In genomic region chr13:61563645-61564044, GRCh38 we compare ENCODE assay signal across 29 cellular contexts.
"Had no signal": no experiment of that assay in that cellular context is flagged by ENCODE, and none has a peak within 500 bp of the region (broad histone marks: within the 10 kb centered on the region; RNA-seq: fewer than 3 reads in every experiment).

No MANE protein-coding gene starts in this region.

- H3K4me1 ChIP-seq: esophagus muscularis mucosa, foreskin keratinocyte, gastrocnemius medialis had no signal

- ATAC-seq: activated CD4-positive, CD25-positive, alpha-beta regulatory T cell treated with anti-CD3 and anti-CD28 coated beads, Interleukin-2, amount 50 U/mL, for 24 hours; activated CD8-positive, alpha-beta T cell treated with anti-CD3 and anti-CD28 coated beads for 36 hours; activated T-cell treated with anti-CD3 and anti-CD28 coated beads, Interleukin-2, amount 50 U/mL, for 4 hours; activated T-helper 17 cell treated with anti-CD3 and anti-CD28 coated beads, Interleukin-2, amount 50 U/mL, for 72 hours; effector memory CD8-positive, alpha-beta T cell; foreskin keratinocyte; gastrocnemius medialis; T-helper 17 cell had no signal

- H3K36me3 ChIP-seq: brain microvascular endothelial cell, esophagus muscularis mucosa, gastrocnemius medialis had no signal

- DNase-seq: activated B cell treated with CpG ODN at 0.5 μM for 24 hours; activated CD4-positive, alpha-beta T cell treated with anti-CD3 and anti-CD28 coated beads for 48 hours; activated CD4-positive, alpha-beta T cell treated with anti-CD3 and anti-CD28 coated beads, Interleukin-2, amount 50 U/mL, for 1 hour; activated CD4-positive, alpha-beta T cell treated with anti-CD3 and anti-CD28 coated beads, Interleukin-2, amount 50 U/mL, for 48 hours; activated CD8-positive, alpha-beta memory T cell treated with anti-CD3 and anti-CD28 coated beads for 24 hours; activated CD8-positive, alpha-beta T cell treated with anti-CD3 and anti-CD28 coated beads for 36 hours; activated effector memory CD4-positive, alpha-beta T cell treated with Interleukin-2 at 50 U/mL for 16 hours; activated gamma-delta T cell treated with Interleukin-2 at 50 U/mL for 16 hours; activated naive CD4-positive, alpha-beta T cell treated with anti-CD3 and anti-CD28 coated beads, Interleukin-2, amount 50 U/mL, for 16 hours; activated naive CD4-positive, alpha-beta T cell treated with Interleukin-2 at 50 U/mL for 16 hours; activated T-cell treated with anti-CD3 and anti-CD28 coated beads, Interleukin-2, amount 50 U/mL, for 4 hours; amniotic stem cell; anterior cingulate cortex; brain microvascular endothelial cell; dorsolateral prefrontal cortex; effector CD4-positive, alpha-beta T cell; effector memory CD8-positive, alpha-beta T cell; erythroblast; foreskin keratinocyte; gastrocnemius medialis; glutamatergic neuron; T-helper 1 cell; T-helper 17 cell; T1000 had no signal

- H3K27ac ChIP-seq: brain microvascular endothelial cell, coronary artery, dorsolateral prefrontal cortex, esophagus muscularis mucosa, foreskin keratinocyte, gastrocnemius medialis, VCaP had no signal

- H3K27me3 ChIP-seq: brain microvascular endothelial cell, dorsolateral prefrontal cortex, esophagus muscularis mucosa, foreskin keratinocyte, gastrocnemius medialis had no signal

- H3K9me3 ChIP-seq: gastrocnemius medialis had no signal

- H3K4me3 ChIP-seq: coronary artery, dorsolateral prefrontal cortex, esophagus muscularis mucosa, gastrocnemius medialis had no signal
